ENCODE assay signal across 12 cellular contexts in the genomic region with DNA sequence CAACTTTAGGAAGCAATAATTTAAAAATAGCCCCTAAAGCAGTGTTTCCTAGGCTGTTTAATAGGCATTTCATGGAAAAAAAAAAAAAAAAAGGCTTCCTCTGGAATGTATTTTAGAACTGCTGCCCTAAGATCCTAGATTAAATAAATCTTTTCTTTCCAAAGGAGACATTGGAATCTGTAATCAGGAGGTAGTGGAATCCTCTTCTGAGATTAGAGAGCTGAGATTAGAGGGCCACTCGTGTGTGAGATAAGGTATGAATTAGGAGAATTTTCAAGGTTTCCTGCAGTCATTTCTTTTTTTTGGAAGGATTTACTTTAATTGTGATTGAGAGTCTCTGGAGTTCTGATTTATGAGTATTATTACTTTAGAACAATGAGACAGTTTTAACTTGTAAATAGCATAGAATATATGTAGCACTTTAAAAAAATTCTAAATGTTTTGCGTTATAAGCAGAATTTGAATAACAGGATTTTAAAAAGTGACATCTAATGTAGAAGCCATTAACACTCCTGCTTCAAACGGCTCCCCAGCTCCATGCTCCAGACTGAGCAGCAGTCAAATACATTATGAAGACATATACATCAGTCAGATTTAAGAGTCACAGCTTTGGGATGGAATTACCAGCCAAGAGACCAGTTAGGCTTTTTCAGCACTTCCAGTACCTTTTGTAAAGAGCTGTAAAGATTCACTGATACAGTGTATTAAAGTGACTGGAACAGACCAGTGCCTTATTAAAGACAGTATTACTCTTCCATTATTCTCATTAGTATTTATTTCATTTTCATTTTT. TPM values are rescaled to one million over a fixed set of nuclear protein-coding genes. Genes with fewer than 3 reads are reported as not detected.
DNase-seq lines count a peak whose midpoint lies in the region; ATAC-seq and TF ChIP-seq lines count a peak whose summit lies in the region.
"Had no signal": no experiment of that assay in that cellular context is flagged by ENCODE, and none has a peak within 500 bp of the region (broad histone marks: within the 10 kb centered on the region; RNA-seq: fewer than 3 reads in every experiment).

No MANE protein-coding gene starts in this region.

- CTCF ChIA-PET in CD8-positive, alpha-beta T cell (lab: Charles Lee): interaction anchor here (0.9 kb wide), 1 partner anchor 51 kb away, joined by 3 read pairs; no protein-coding TSS in a partner anchor
- CTCF ChIA-PET in HEK293 (lab: Yijun Ruan, JAX): interaction anchor here (0.7 to 1.1 kb wide), 2 partner anchors 75 to 395 kb away, joined by 3 to 4 read pairs; partner anchors contain the start of gene CCDC83

- H3K4me3 Mint-ChIP-seq in CD8-positive, alpha-beta T cell: peak overlapping the region; percentile 73
- H3K4me3 Mint-ChIP-seq: nephron progenitor cell had no signal

- no peaks in the 10 kb centered on the region for H3K9me3 Mint-ChIP-seq in CD8-positive, alpha-beta T cell
- H3K9me3 Mint-ChIP-seq: nephron progenitor cell had no signal

- DNase-seq in CD8-positive, alpha-beta T cell: no peak
- DNase-seq in fibroblast of the aortic adventitia (ENCODE audit: low read depth) (peak; percentile 6), LoVo (ENCODE audit: low spot score) (no peak), tibial artery (no peak), spleen (no peak), SHP77 (lab: John Stamatoyannopoulos, UW) (no peak)
- DNase-seq: effector CD4-positive, alpha-beta T cell; NCI-H2171 treated with DMSO at 0.1 percent for 48 hours; nephron progenitor cell had no signal

- no peaks in the 10 kb centered on the region for H3K27me3 ChIP-seq in CD8-positive, alpha-beta T cell (ENCODE audit: insufficient read depth, low read length)
- H3K27me3 ChIP-seq in SU-DHL-6 (ENCODE audit: low read length) (no peaks in the 10 kb centered on the region), tibial artery (no peaks in the 10 kb centered on the region), spleen (replicated peaks in 1 of 7) (no peaks in the 10 kb centered on the region)

- peak overlapping the region; percentile 41 for H3K27ac Mint-ChIP-seq in CD8-positive, alpha-beta T cell

- no peaks in the 10 kb centered on the region for H3K36me3 ChIP-seq in CD8-positive, alpha-beta T cell (ENCODE audit: insufficient read depth, low read length)
- H3K36me3 ChIP-seq in HEK293 (ENCODE audit: control insufficient read depth in 2 of 2, insufficient read depth in 1 of 2, low read length in 2 of 2) (peaks cover 0 to 10% of the 10 kb centered on the region in 2 experiments; a peak in 1 of 3 replicates), SU-DHL-6 (ENCODE audit: low read length) (peaks cover 22% of the 10 kb centered on the region), tibial artery (no peaks in the 10 kb centered on the region), spleen (peaks cover 0 to 30% (median 4%) of the 10 kb centered on the region in 6 donors)
- H3K36me3 ChIP-seq: thoracic aorta had no signal

- peaks cover 19% of the 10 kb centered on the region for H3K36me3 Mint-ChIP-seq in CD8-positive, alpha-beta T cell

- no peak overlapping the region for H3K4me3 ChIP-seq in CD8-positive, alpha-beta T cell (ENCODE audit: low read depth, low read length)
- H3K4me3 ChIP-seq in HEK293 (ENCODE audit: low read depth, low read length): no peak overlapping the region
- no peak overlapping the region for H3K4me3 ChIP-seq in SU-DHL-6 (ENCODE audit: insufficient read depth, low read length, poor library complexity, severe bottlenecking)
- H3K4me3 ChIP-seq in fibroblast of the aortic adventitia (ENCODE audit: low read depth, low read length): no peak overlapping the region
- no peak overlapping the region for H3K4me3 ChIP-seq in tibial artery
- no peak overlapping the region for H3K4me3 ChIP-seq in spleen
- H3K4me3 ChIP-seq: thoracic aorta had no signal

- H2AFZ ChIP-seq in SU-DHL-6 (ENCODE audit: low read depth, low read length, severe bottlenecking): no peak overlapping the region

- peaks cover 93% of the 10 kb centered on the region for H3K79me2 ChIP-seq in SU-DHL-6 (ENCODE audit: insufficient read depth, low read length)

- no peaks in the 10 kb centered on the region for H3K9me3 ChIP-seq in CD8-positive, alpha-beta T cell (ENCODE audit: low read length)
- H3K9me3 ChIP-seq in HEK293 (ENCODE audit: control insufficient read depth, insufficient read depth, low read depth, low read length) (no peaks in the 10 kb centered on the region), SU-DHL-6 (ENCODE audit: insufficient read depth, low read length) (no peaks in the 10 kb centered on the region), tibial artery (no peaks in the 10 kb centered on the region), spleen (no peaks in the 10 kb centered on the region)
- H3K9me3 ChIP-seq: thoracic aorta had no signal

- POLR2A ChIA-PET in CD8-positive, alpha-beta T cell (lab: Charles Lee): interaction anchor here (0.6 to 1.0 kb wide), 3 partner anchors 42 to 254 kb away, joined by 3 to 6 read pairs (median 5); no protein-coding TSS in a partner anchor
- POLR2A ChIA-PET in HEK293 (lab: Yijun Ruan, JAX): interaction anchor here (0.6 kb wide), 1 partner anchor 222 kb away, joined by 6 read pairs; no protein-coding TSS in a partner anchor

- H3K4me2 ChIP-seq in SU-DHL-6 (ENCODE audit: low read depth, low read length, poor library complexity, severe bottlenecking): peak overlapping the region; percentile 88

- H4K20me1 ChIP-seq in SU-DHL-6 (ENCODE audit: low read depth, low read length): peaks cover 28% of the 10 kb centered on the region

- ATAC-seq in CD8-positive, alpha-beta T cell: no peak

- H3F3A ChIP-seq in SU-DHL-6 (ENCODE audit: insufficient read depth): no peaks in the 10 kb centered on the region

- H3K9ac ChIP-seq in SU-DHL-6 (ENCODE audit: low read length): no peak overlapping the region

- intact Hi-C loops in CD8-positive, alpha-beta T cell (cut with DNase I, micrococcal nuclease): loop anchor here (5.0 to 10.0 kb wide), 2 partner anchors 785 to 788 kb away; partner anchors contain the start of gene TMEM135 (in 2 of the 2)
- intact Hi-C loops in tibial artery (cut with DNase I; ENCODE audit: low total_unique reads): no loop called here
- intact Hi-C loops in spleen (cut with DNase I; ENCODE audit: low total_unique reads): loop anchor here (10.0 kb wide), 1 partner anchor 45 kb away; no protein-coding TSS in a partner anchor

- H3K27ac ChIP-seq in CD8-positive, alpha-beta T cell (ENCODE audit: low read depth, low read length): no peak overlapping the region
- H3K27ac ChIP-seq in HEK293 (ENCODE audit: extremely low read depth, low read depth, low read length) (no peak overlapping the region), SU-DHL-6 (ENCODE audit: low read depth, low read length) (no peak overlapping the region), tibial artery (no peak overlapping the region), spleen (no peak overlapping the region)
- H3K27ac ChIP-seq: thoracic aorta had no signal

- no peak for TF ChIP-seq POLR2A in spleen (IDR thresholded peaks at IDR 0.05)

- peaks cover 44% of the 10 kb centered on the region for H3K4me1 Mint-ChIP-seq in CD8-positive, alpha-beta T cell (ENCODE audit: low read depth)

- WGBS in spleen, 5 donors: 36 to 66% (median 57%) methylated on average over 3 of the region's 3 CpGs

- H3K4me1 ChIP-seq in CD8-positive, alpha-beta T cell (ENCODE audit: insufficient read depth, low read length): peaks cover 24% of the 10 kb centered on the region
- H3K4me1 ChIP-seq in HEK293 (ENCODE audit: control insufficient read depth, insufficient read depth, low read length) (no peaks in the 10 kb centered on the region; the same call in none of the 2 replicates), tibial artery (peaks cover 0 to 33% (median 15%) of the 10 kb centered on the region in 4 donors), spleen (peaks cover 38 to 73% (median 55%) of the 10 kb centered on the region in 6 donors)

- TF ChIP-seq CTCF in CD8-positive, alpha-beta T cell (IDR thresholded peaks at IDR 0.05): no peak
- TF ChIP-seq CTCF in HEK293 (tag by site-specific recombination; IDR thresholded peaks at IDR 0.05): no peak
- no peak for TF ChIP-seq CTCF in SU-DHL-6 (IDR thresholded peaks at IDR 0.05; ENCODE audit: insufficient read depth, low read length, poor library complexity, severe bottlenecking)
- TF ChIP-seq CTCF in fibroblast of the aortic adventitia (IDR thresholded peaks at IDR 0.05; ENCODE audit: insufficient read depth, low read length): no peak
- TF ChIP-seq CTCF in tibial artery (IDR thresholded peaks at IDR 0.05): no peak
- no peak for TF ChIP-seq CTCF in spleen (IDR thresholded peaks at IDR 0.05 in 8 of 11, conservative IDR thresholded peaks at IDR 0.05 in 3 of 11)

- H3K9me2 ChIP-seq in SU-DHL-6 (replicated peaks; ENCODE audit: insufficient read depth, low read length): no peaks in the 10 kb centered on the region

- no peaks in the 10 kb centered on the region for H3K27me3 Mint-ChIP-seq in CD8-positive, alpha-beta T cell (ENCODE audit: low read depth)

RNA-seq across cellular contexts. Expression of gene EED, which starts 5.0 kb away (rescaled TPM):
- total RNA-seq in CD8-positive, alpha-beta T cell: 10 to 100 TPM; 23.5 to 24.7 TPM
- 19.4 and 24.7 TPM in 2 replicates for total RNA-seq in fibroblast of the aortic adventitia (ENCODE audit: low replicate concordance)
- 10 to 100 TPM; 25.8 to 48.1 (median 34.0) TPM for total RNA-seq in spleen
- 10 to 100 TPM; 24.3 to 26.8 (median 25.0) TPM for polyA plus RNA-seq in spleen

RNA-seq across cellular contexts. Expression of gene HIKESHI, which starts 52.5 kb away (rescaled TPM):
- 1 to 10 TPM; 4.9 to 6.9 TPM for total RNA-seq in CD8-positive, alpha-beta T cell
- total RNA-seq in fibroblast of the aortic adventitia (ENCODE audit: low replicate concordance) (16.8 and 92.2 TPM in 2 replicates), spleen (10 to 100 TPM; 22.5 to 37.1 (median 25.5) TPM)
- 10 to 100 TPM; 25.3 to 44.9 (median 33.7) TPM for polyA plus RNA-seq in spleen
